In genomic region chr3:61628636-61629035, GRCh38 we compare ENCODE assay signal across 18 cellular contexts.
DNase-seq lines count a peak whose midpoint lies in the region; ATAC-seq and TF ChIP-seq lines count a peak whose summit lies in the region.
"Had no signal": no experiment of that assay in that cellular context is flagged by ENCODE, and none has a peak within 500 bp of the region (broad histone marks: within the 10 kb centered on the region; RNA-seq: fewer than 3 reads in every experiment).

No MANE protein-coding gene starts in this region.

- peaks cover 18% of the 10 kb centered on the region for H3K36me3 Mint-ChIP-seq in WTC11
- H3K36me3 Mint-ChIP-seq: CD4-positive, alpha-beta memory T cell had no signal

- H3K9ac ChIP-seq in Loucy (ENCODE audit: low read depth, low read length, poor library complexity, severe bottlenecking) (no peak overlapping the region), mesenchymal stem cell (ENCODE audit: low read length) (no peak overlapping the region)
- H3K9ac ChIP-seq: BLaER1 had no signal

- CTCF ChIA-PET in WTC11 (lab: Charles Lee): no interaction called here

- H3K27me3 ChIP-seq in Loucy (ENCODE audit: insufficient read depth, low read length, poor library complexity, severe bottlenecking) (no peaks in the 10 kb centered on the region), mesenchymal stem cell (ENCODE audit: control insufficient read depth in 1 of 2, insufficient read depth in 1 of 2, low read length in 2 of 2) (no peaks in the 10 kb centered on the region), tibial nerve (no peaks in the 10 kb centered on the region)
- H3K27me3 ChIP-seq: BLaER1, SJCRH30 had no signal

- TF ChIP-seq EP300 in tibial nerve (IDR thresholded peaks at IDR 0.05): no peak

- H3K18ac ChIP-seq in mesenchymal stem cell (ENCODE audit: low read depth in 1 of 2, low read length in 2 of 2): no peak overlapping the region

- H2AK5ac ChIP-seq in mesenchymal stem cell (ENCODE audit: low read length, severe bottlenecking): peak overlapping the region; percentile 27

- H2BK5ac ChIP-seq in mesenchymal stem cell (ENCODE audit: low read depth, low read length, poor library complexity, severe bottlenecking): no peak overlapping the region

- peaks cover 29% of the 10 kb centered on the region for H3K79me1 ChIP-seq in mesenchymal stem cell (replicated peaks; ENCODE audit: low read length, poor library complexity, severe bottlenecking)

- H3K27ac Mint-ChIP-seq in WTC11: peak overlapping the region; percentile 75
- H3K27ac Mint-ChIP-seq: CD4-positive, alpha-beta memory T cell had no signal

- no peak overlapping the region for H2BK15ac ChIP-seq in mesenchymal stem cell (ENCODE audit: low read depth, poor library complexity, severe bottlenecking)

- H3K27ac ChIP-seq in mesenchymal stem cell (ENCODE audit: low read length, poor library complexity, severe bottlenecking) (no peak overlapping the region), tibial nerve (no peak overlapping the region)
- H3K27ac ChIP-seq: BLaER1, SJCRH30 had no signal

- ATAC-seq in WTC11: no peak
- ATAC-seq: K562 had no signal

- no peak overlapping the region for H2BK120ac ChIP-seq in mesenchymal stem cell (ENCODE audit: low read depth, low read length)

- POLR2A ChIA-PET in WTC11 (lab: Charles Lee): no interaction called here

- no peaks in the 10 kb centered on the region for H3K36me3 ChIP-seq in Loucy (ENCODE audit: insufficient read depth, low read length)
- peaks cover 0 to 10% of the 10 kb centered on the region in 2 experiments for H3K36me3 ChIP-seq in mesenchymal stem cell (ENCODE audit: control insufficient read depth in 1 of 2, insufficient read depth in 2 of 2, low read depth in 1 of 2, low read length in 2 of 2)
- no peaks in the 10 kb centered on the region for H3K36me3 ChIP-seq in tibial nerve
- H3K36me3 ChIP-seq: BLaER1, SJCRH30 had no signal

- H3K79me2 ChIP-seq in Loucy (ENCODE audit: insufficient read depth, low read length): no peaks in the 10 kb centered on the region

- H3K4me1 Mint-ChIP-seq in WTC11: peaks cover 71% of the 10 kb centered on the region
- H3K4me1 Mint-ChIP-seq: CD4-positive, alpha-beta memory T cell had no signal

- H3K4me3 Mint-ChIP-seq in WTC11: no peak overlapping the region
- H3K4me3 Mint-ChIP-seq: CD4-positive, alpha-beta memory T cell; H9 had no signal

- H3K9me3 Mint-ChIP-seq in WTC11: peaks cover 13% of the 10 kb centered on the region

- H4K20me1 ChIP-seq in Loucy (ENCODE audit: insufficient read depth, low read length, poor library complexity, severe bottlenecking): no peaks in the 10 kb centered on the region
- H4K20me1 ChIP-seq: BLaER1 had no signal

- H3K4me1 ChIP-seq in Loucy (ENCODE audit: insufficient read depth, low read length, poor library complexity, severe bottlenecking) (peaks cover 35% of the 10 kb centered on the region), mesenchymal stem cell (ENCODE audit: control insufficient read depth, insufficient read depth, low read depth, low read length) (peaks cover 2% of the 10 kb centered on the region), tibial nerve (peaks cover 0 to 29% (median 11%) of the 10 kb centered on the region in 4 donors)

- H2BK12ac ChIP-seq in mesenchymal stem cell (ENCODE audit: low read length in 2 of 2): no peak overlapping the region

- no peak for TF ChIP-seq POLR2A in tibial nerve (IDR thresholded peaks at IDR 0.05)

- H4K8ac ChIP-seq in mesenchymal stem cell (ENCODE audit: low read length): no peak overlapping the region

- peak overlapping the region; percentile 41 for H3K4me2 ChIP-seq in Loucy (ENCODE audit: low read depth, low read length, poor library complexity, severe bottlenecking)
- no peak overlapping the region for H3K4me2 ChIP-seq in mesenchymal stem cell (ENCODE audit: low read length, poor library complexity, severe bottlenecking)
- H3K4me2 ChIP-seq: BLaER1 had no signal

- peaks cover 7% of the 10 kb centered on the region; the same call in 1 of the 2 replicates for H3K9me3 ChIP-seq in Loucy (ENCODE audit: insufficient read depth, low read depth, low read length)
- no peaks in the 10 kb centered on the region for H3K9me3 ChIP-seq in mesenchymal stem cell (ENCODE audit: control insufficient read depth, low read length)
- no peaks in the 10 kb centered on the region for H3K9me3 ChIP-seq in tibial nerve
- H3K9me3 ChIP-seq: BLaER1, SJCRH30 had no signal

- H2AFZ ChIP-seq in Loucy (ENCODE audit: low read length): no peak overlapping the region
- no peak overlapping the region for H2AFZ ChIP-seq in mesenchymal stem cell (ENCODE audit: low read depth, low read length)

- H3K27me3 Mint-ChIP-seq in WTC11 (ENCODE audit: low read depth): no peaks in the 10 kb centered on the region
- H3K27me3 Mint-ChIP-seq: CD4-positive, alpha-beta memory T cell had no signal

- H3K9me2 ChIP-seq in Loucy (replicated peaks; ENCODE audit: low read depth, low read length): no peaks in the 10 kb centered on the region

- no peak overlapping the region for H3K23ac ChIP-seq in mesenchymal stem cell (ENCODE audit: low read length in 2 of 2)

- no peak overlapping the region for H3K4me3 ChIP-seq in Loucy (ENCODE audit: low read length, poor library complexity, severe bottlenecking)
- H3K4me3 ChIP-seq in mesenchymal stem cell (ENCODE audit: insufficient read depth in 1 of 2, low read depth in 1 of 2, low read length in 2 of 2): no peak overlapping the region
- H3K4me3 ChIP-seq in tibial nerve: no peak overlapping the region
- H3K4me3 ChIP-seq: BLaER1, K562, SJCRH30 had no signal

- H3K4ac ChIP-seq in mesenchymal stem cell (ENCODE audit: low read depth in 1 of 2, low read length in 2 of 2): no peak overlapping the region

- DNase-seq in ELR (ENCODE audit: low read depth): peak; percentile 40
- no peak for DNase-seq in WTC11 (ENCODE audit: low spot score)
- no peak for DNase-seq in mesenchymal stem cell
- DNase-seq in dedifferentiated amniotic fluid mesenchymal stem cell (ENCODE audit: extremely low spot score): no peak
- no peak for DNase-seq in tibial nerve (ENCODE audit: low spot score in 2 of 2)
- DNase-seq in activated naive CD4-positive, alpha-beta T cell (lab: John Stamatoyannopoulos, UW): no peak
- DNase-seq: CD4-positive, alpha-beta memory T cell; H9; NCI-H1105 treated with DMSO at 0.1 percent for 48 hours; NCI-H1694; NCI-H2107; NCI-H510A treated with DMSO at 0.1 percent for 48 hours; NCI-H774; RPMI8226; SJCRH30 had no signal

- TF ChIP-seq CTCF in Loucy (conservative IDR thresholded peaks at IDR 0.05; ENCODE audit: low read length): no peak
- TF ChIP-seq CTCF in WTC11 (IDR thresholded peaks at IDR 0.05): no peak
- TF ChIP-seq CTCF in tibial nerve (IDR thresholded peaks at IDR 0.05): no peak

- peaks cover 3% of the 10 kb centered on the region for H3F3A ChIP-seq in Loucy (ENCODE audit: low read depth)

- WGBS in mesenchymal stem cell: 74% methylated on average over 3 of the region's 3 CpGs
- WGBS in tibial nerve, 2 donors: 81% methylated on average over 3 of the region's 3 CpGs

- H4K91ac ChIP-seq in mesenchymal stem cell (ENCODE audit: low read length): no peak overlapping the region

- H3K14ac ChIP-seq in mesenchymal stem cell (ENCODE audit: low read length in 2 of 2): no peak overlapping the region

TF ChIP-seq in WTC11, 78 proteins besides CTCF, POLR2A, EP300 and RAD21 (continues in another document):
- TF ChIP-seq TEAD4 (CRISPR knock-in tag; IDR thresholded peaks at IDR 0.05) (no peak), PREB (CRISPR knock-in tag; IDR thresholded peaks at IDR 0.05; ENCODE audit: borderline replicate concordance) (no peak), SP1 (CRISPR knock-in tag; conservative IDR thresholded peaks at IDR 0.05) (no peak), ZSCAN18 (CRISPR knock-in tag; IDR thresholded peaks at IDR 0.05) (no peak), ESRRA (CRISPR knock-in tag; IDR thresholded peaks at IDR 0.05; ENCODE audit: borderline replicate concordance) (no peak)
